In genomic region chr2:61421611-61422010, GRCh38 we compare ENCODE assay signal across 15 cellular contexts. TPM values are rescaled to one million over a fixed set of nuclear protein-coding genes. Genes with fewer than 3 reads are reported as not detected.
A peak's percentile ranks its signal among the peaks of the same experiment; 100 is the strongest.
DNase-seq lines count a peak whose midpoint lies in the region; ATAC-seq and TF ChIP-seq lines count a peak whose summit lies in the region.
"Had no signal": no experiment of that assay in that cellular context is flagged by ENCODE, and none has a peak within 500 bp of the region (broad histone marks: within the 10 kb centered on the region; RNA-seq: fewer than 3 reads in every experiment).

No MANE protein-coding gene starts in this region.

- H3K27me3 Mint-ChIP-seq in activated CD4-positive, alpha-beta T cell treated with anti-CD3 and anti-CD28 coated beads for 36 hours = no peaks in the 10 kb centered on the region
- H3K27me3 Mint-ChIP-seq in activated CD4-positive, alpha-beta T cell treated with anti-CD3 and anti-CD28 coated beads, Interleukin-2, amount 10 ng/mL, durations not matched to agents 24 days and 14 days = no peaks in the 10 kb centered on the region
- H3K27me3 Mint-ChIP-seq in memory B cell = no peaks in the 10 kb centered on the region

- H3K4me2 ChIP-seq in IMR-90 (ENCODE audit: low read depth, low read length) = no peak overlapping the region
- H3K4me2 ChIP-seq: GM23338 had no signal

- H3K14ac ChIP-seq in IMR-90 (replicated peaks; ENCODE audit: low read depth, low read length) = no peak overlapping the region

- no peak overlapping the region for H4K91ac ChIP-seq in IMR-90 (ENCODE audit: insufficient read depth, low read depth, low read length)

- no peak overlapping the region for H2BK120ac ChIP-seq in IMR-90 (ENCODE audit: low read depth, low read length)

- no TSS peak for BruUV-seq in IMR-90 (replicated peaks; lab: Mats Ljungman, UMichigan)

- peaks cover 3% of the 10 kb centered on the region for H3K36me3 Mint-ChIP-seq in activated CD4-positive, alpha-beta T cell treated with anti-CD3 and anti-CD28 coated beads for 36 hours (ENCODE audit: low read depth)
- peaks cover 2% of the 10 kb centered on the region for H3K36me3 Mint-ChIP-seq in activated CD4-positive, alpha-beta T cell treated with anti-CD3 and anti-CD28 coated beads, Interleukin-2, amount 10 ng/mL, durations not matched to agents 24 days and 14 days (ENCODE audit: low read depth)
- no peaks in the 10 kb centered on the region for H3K36me3 Mint-ChIP-seq in memory B cell

- H4K20me1 ChIP-seq in IMR-90 (ENCODE audit: insufficient read depth, low read length) = peaks cover 63% of the 10 kb centered on the region

- H2BK20ac ChIP-seq in IMR-90 (ENCODE audit: low read depth, low read length) = no peak overlapping the region

- H3K4me1 ChIP-seq in IMR-90 (ENCODE audit: control insufficient read depth, insufficient read depth, low read length) = peaks cover 4% of the 10 kb centered on the region
- peaks cover 0 to 5% of the 10 kb centered on the region in 2 donors for H3K4me1 ChIP-seq in aorta (ENCODE audit: control insufficient read depth in 1 of 2, insufficient read depth in 2 of 2, low read length in 2 of 2)

- H3K9me3 ChIP-seq in IMR-90 (ENCODE audit: control insufficient read depth, insufficient read depth, low read length) (no peaks in the 10 kb centered on the region), aorta (ENCODE audit: control insufficient read depth, low read length) (no peaks in the 10 kb centered on the region)

- no peak overlapping the region for H2AFZ ChIP-seq in IMR-90 (replicated peaks; ENCODE audit: low read length, poor library complexity)
- H2AFZ ChIP-seq: GM23338 had no signal

- H3K4me3 ChIP-seq in IMR-90 (ENCODE audit: insufficient read depth, low read depth, low read length) (no peak overlapping the region), aorta (ENCODE audit: low read length in 2 of 2) (no peak overlapping the region)
- H3K4me3 ChIP-seq: GM23338 had no signal

- TF ChIP-seq CTCF in IMR-90 (conservative IDR thresholded peaks at IDR 0.05; ENCODE audit: low read depth, low read length) = no peak

- no peak for TF ChIP-seq RAD21 in IMR-90 (IDR thresholded peaks at IDR 0.05; ENCODE audit: low read length)

- no peak overlapping the region for H3K23ac ChIP-seq in IMR-90 (ENCODE audit: low read depth, low read length)

- no peak overlapping the region for H4K5ac ChIP-seq in IMR-90 (ENCODE audit: low read depth, low read length)

- dilution Hi-C loops in IMR-90 (cut with HindIII; ENCODE audit: low sequenced_read_pairs, unreplicated experiment) = no loop called here

- no peak overlapping the region for H4K8ac ChIP-seq in IMR-90 (ENCODE audit: low read depth in 2 of 2, low read length in 2 of 2)

- no peak overlapping the region for H3K4ac ChIP-seq in IMR-90 (ENCODE audit: low read depth, low read length)

- H3K27ac Mint-ChIP-seq in activated CD4-positive, alpha-beta T cell treated with anti-CD3 and anti-CD28 coated beads for 36 hours = peak overlapping the region; percentile 48
- H3K27ac Mint-ChIP-seq in activated CD4-positive, alpha-beta T cell treated with anti-CD3 and anti-CD28 coated beads, Interleukin-2, amount 10 ng/mL, durations not matched to agents 24 days and 14 days = no peak overlapping the region
- peak overlapping the region; percentile 90 for H3K27ac Mint-ChIP-seq in memory B cell

- no peak overlapping the region for H3K56ac ChIP-seq in IMR-90 (ENCODE audit: extremely low read depth, insufficient read depth, low read length)

- H3K9me3 Mint-ChIP-seq in activated CD4-positive, alpha-beta T cell treated with anti-CD3 and anti-CD28 coated beads for 36 hours (ENCODE audit: low read depth) = no peaks in the 10 kb centered on the region
- H3K9me3 Mint-ChIP-seq in activated CD4-positive, alpha-beta T cell treated with anti-CD3 and anti-CD28 coated beads, Interleukin-2, amount 10 ng/mL, durations not matched to agents 24 days and 14 days = no peaks in the 10 kb centered on the region
- H3K9me3 Mint-ChIP-seq in memory B cell = no peaks in the 10 kb centered on the region
- H3K9me3 Mint-ChIP-seq: GM23338 had no signal

- H3K27ac ChIP-seq in IMR-90 (ENCODE audit: insufficient read depth, low read length) (no peak overlapping the region), aorta (ENCODE audit: low read depth in 1 of 2, low read length in 2 of 2) (no peak overlapping the region)
- H3K27ac ChIP-seq: WERI-Rb-1 had no signal

- peaks cover 15% of the 10 kb centered on the region for H3K9me1 ChIP-seq in IMR-90 (ENCODE audit: insufficient read depth, low read length)

- peak; percentile 58 for DNase-seq in activated CD4-positive, alpha-beta T cell treated with anti-CD3 and anti-CD28 coated beads for 36 hours
- no peak for DNase-seq in activated CD4-positive, alpha-beta T cell treated with anti-CD3 and anti-CD28 coated beads for 1 hour
- DNase-seq in IMR-90 (peak; percentile 12), memory B cell (ENCODE audit: low spot score in 2 of 2) (no peak), aorta (no peak)
- DNase-seq in activated CD4-positive, alpha-beta T cell treated with anti-CD3 and anti-CD28 coated beads, Interleukin-2, amount 10 ng/mL, durations not matched to agents 24 days and 14 days = peak; percentile 63
- DNase-seq: activated effector memory CD4-positive, alpha-beta T cell treated with anti-CD3 and anti-CD28 coated beads, Interleukin-2, amount 50 U/mL, for 16 hours; effector memory CD4-positive, alpha-beta T cell; NCI-H1048; right cardiac atrium; stimulated activated CD4-positive, alpha-beta T cell treated with anti-CD3 and anti-CD28 coated beads, Interleukin-2, amount 100 ng/mL, for 48 hours; WERI-Rb-1 had no signal

- no peak overlapping the region for H2BK15ac ChIP-seq in IMR-90 (ENCODE audit: low read depth, low read length)

- TF ChIP-seq POLR2A in IMR-90 (IDR thresholded peaks at IDR 0.05; ENCODE audit: low read depth, low read length) = no peak

- no peak overlapping the region for H3K9ac ChIP-seq in IMR-90 (ENCODE audit: low read depth, low read length)

- CTCF ChIA-PET in activated CD4-positive, alpha-beta T cell treated with anti-CD3 and anti-CD28 coated beads for 36 hours (lab: Charles Lee) = interaction anchor here (0.8 to 4.7 kb wide), 4 partner anchors 9 to 39 kb away, joined by 3 to 21 read pairs (median 4); no protein-coding TSS in a partner anchor
- CTCF ChIA-PET in IMR-90 (lab: Yijun Ruan, JAX) = no interaction called here

- no peaks in the 10 kb centered on the region for H3K27me3 ChIP-seq in IMR-90 (ENCODE audit: control insufficient read depth, insufficient read depth, low read length)
- H3K27me3 ChIP-seq in aorta (ENCODE audit: control insufficient read depth in 1 of 2, insufficient read depth in 2 of 2, low read length in 1 of 2) = no peaks in the 10 kb centered on the region

- H2BK5ac ChIP-seq in IMR-90 (ENCODE audit: low read depth, low read length, poor library complexity, severe bottlenecking) = no peak overlapping the region

- intact Hi-C loops in activated CD4-positive, alpha-beta T cell treated with anti-CD3 and anti-CD28 coated beads for 36 hours (cut with DNase I, micrococcal nuclease) = no loop called here
- intact Hi-C loops in IMR-90 (cut with micrococcal nuclease) = no loop called here
- intact Hi-C loops in activated CD4-positive, alpha-beta T cell treated with anti-CD3 and anti-CD28 coated beads, Interleukin-2, amount 10 ng/mL, durations not matched to agents 24 days and 14 days (cut with micrococcal nuclease) = loop anchor here (10.0 kb wide), 1 partner anchor 243 kb away; no protein-coding TSS in a partner anchor
- intact Hi-C loops in aorta (cut with DNase I) = no loop called here

- in situ Hi-C loops in IMR-90 (cut with MboI; ENCODE audit: low sequenced_read_pairs) = no loop called here

- H2AK9ac ChIP-seq in IMR-90 (replicated peaks; ENCODE audit: low read depth, low read length, poor library complexity) = no peak overlapping the region

- no peak overlapping the region for H3K18ac ChIP-seq in IMR-90 (ENCODE audit: low read depth, low read length)

- WGBS in IMR-90 (ENCODE audit: extremely low coverage in 2 of 2, insufficient read length in 1 of 2), 2 experiments = no CpG with 5 or more reads among the region's 9 CpGs
- 92 to 96% methylated on average over 9 of the region's 9 CpGs for WGBS in aorta, 2 donors

- H2AK5ac ChIP-seq in IMR-90 (ENCODE audit: low read depth, low read length) = no peak overlapping the region

- ATAC-seq in activated CD4-positive, alpha-beta T cell treated with anti-CD3 and anti-CD28 coated beads for 36 hours = no peak
- no peak for ATAC-seq in IMR-90 (ENCODE audit: low read depth)
- ATAC-seq in memory B cell (ENCODE audit: low read depth) = no peak
- ATAC-seq in aorta (ENCODE audit: low FRiP score) = no peak
- no peak for ATAC-seq in GM19397 (IDR thresholded peaks at IDR 0.05; ENCODE audit: unreplicated experiment)
- ATAC-seq in HG03460 (IDR thresholded peaks at IDR 0.05; ENCODE audit: unreplicated experiment) = no peak
- ATAC-seq: GM23338 had no signal

- H3K79me1 ChIP-seq in IMR-90 (ENCODE audit: low read depth in 1 of 2, low read length in 2 of 2) = peaks cover 36 to 83% of the 10 kb centered on the region in 2 experiments

- peaks cover 68% of the 10 kb centered on the region for H3K4me1 Mint-ChIP-seq in activated CD4-positive, alpha-beta T cell treated with anti-CD3 and anti-CD28 coated beads for 36 hours
- peaks cover 45% of the 10 kb centered on the region for H3K4me1 Mint-ChIP-seq in activated CD4-positive, alpha-beta T cell treated with anti-CD3 and anti-CD28 coated beads, Interleukin-2, amount 10 ng/mL, durations not matched to agents 24 days and 14 days
- peaks cover 43% of the 10 kb centered on the region for H3K4me1 Mint-ChIP-seq in memory B cell

- H3K36me3 ChIP-seq in IMR-90 (ENCODE audit: control insufficient read depth, insufficient read depth, low read length) (peaks cover 9% of the 10 kb centered on the region; the same call in 1 of the 2 replicates), aorta (ENCODE audit: control insufficient read depth in 1 of 2, insufficient read depth in 2 of 2, low read length in 1 of 2) (no peaks in the 10 kb centered on the region)

- no peak overlapping the region for H3K4me3 Mint-ChIP-seq in activated CD4-positive, alpha-beta T cell treated with anti-CD3 and anti-CD28 coated beads for 36 hours
- no peak overlapping the region for H3K4me3 Mint-ChIP-seq in activated CD4-positive, alpha-beta T cell treated with anti-CD3 and anti-CD28 coated beads, Interleukin-2, amount 10 ng/mL, durations not matched to agents 24 days and 14 days
- no peak overlapping the region for H3K4me3 Mint-ChIP-seq in memory B cell
- H3K4me3 Mint-ChIP-seq: GM23338 had no signal

- POLR2A ChIA-PET in activated CD4-positive, alpha-beta T cell treated with anti-CD3 and anti-CD28 coated beads for 36 hours (lab: Charles Lee) = interaction anchor here (0.6 kb wide), 1 partner anchor 399 kb away, joined by 13 read pairs; no protein-coding TSS in a partner anchor
- POLR2A ChIA-PET in IMR-90 (lab: Charles Lee; ENCODE audit: unreplicated experiment) = no interaction called here

RNA-seq across cellular contexts. Expression of gene USP34, which starts 49.3 kb away (rescaled TPM):
- total RNA-seq in activated CD4-positive, alpha-beta T cell treated with anti-CD3 and anti-CD28 coated beads for 36 hours = 10 to 100 TPM; 63.7 to 67.6 TPM
- total RNA-seq in IMR-90 (2012; rRNA removed) (128 and 139 TPM in 2 replicates), aorta (100 to 1,000 TPM; 128 to 146 TPM)
- polyA plus RNA-seq in IMR-90 (2012; rRNA removed) (28.6 and 34.7 TPM in 2 replicates), aorta (10 to 100 TPM; 25.2 to 54.4 TPM)
- polyA plus RNA-seq in IMR-90 (2012; cell fraction: cytosol; rRNA removed) = 8.1 and 25.3 TPM in 2 replicates
- 15.4 and 130 TPM in 2 replicates for polyA plus RNA-seq in IMR-90 (2012; cell fraction: nucleus; rRNA removed; ENCODE audit: low replicate concordance)
- total RNA-seq in activated CD4-positive, alpha-beta T cell treated with anti-CD3 and anti-CD28 coated beads, Interleukin-2, amount 10 ng/mL, durations not matched to agents 24 days and 14 days = 84.3 and 93.8 TPM in 2 replicates

Comparison
In these comparisons a context has a peak if more than half of its experiments do, and no peak if none do; other contexts are left out.
1. DNase-seq: peak in activated CD4-positive, alpha-beta T cell treated with anti-CD3 and anti-CD28 coated beads for 36 hours (single experiment), IMR-90 (single experiment) and activated CD4-positive, alpha-beta T cell treated with anti-CD3 and anti-CD28 coated beads, Interleukin-2, amount 10 ng/mL, durations not matched to agents 24 days and 14 days (single experiment); none in activated CD4-positive, alpha-beta T cell treated with anti-CD3 and anti-CD28 coated beads for 1 hour (single experiment), memory B cell (0 of 2) and aorta (0 of 2).